In genomic region chr1:90748668-90749067, GRCh38 we compare ENCODE assay signal across 10 cellular contexts. TPM values are rescaled to one million over a fixed set of nuclear protein-coding genes. Genes with fewer than 3 reads are reported as not detected.
"Had no signal": no experiment of that assay in that cellular context is flagged by ENCODE, and none has a peak within 500 bp of the region (broad histone marks: within the 10 kb centered on the region; RNA-seq: fewer than 3 reads in every experiment).

No MANE protein-coding gene starts in this region.

- H3K9ac ChIP-seq: KMS-11 had no signal

- H3K4me3 ChIP-seq: GM23338 had no signal

- DNase-seq: H9, HCEC 1CT, IMR-90, KBM-7 had no signal

- FAIRE-seq: H1, H54, HTR-8/SVneo had no signal

- H3K27ac ChIP-seq: KMS-11 had no signal

- H2AFZ ChIP-seq: GM23338 had no signal

- H3K4me2 ChIP-seq: GM23338, KMS-11 had no signal

- ATAC-seq: GM23338 had no signal

RNA-seq across cellular contexts. Expression of gene BARHL2, which starts 31.6 kb away (rescaled TPM):
- total RNA-seq: GM23338, H9, HT-29, IMR-90 had no signal
- polyA plus RNA-seq: GM23338, H1, IMR-90 had no signal
